Comparison of ENCODE assay signal across 1 cellular context in the genomic region with DNA sequence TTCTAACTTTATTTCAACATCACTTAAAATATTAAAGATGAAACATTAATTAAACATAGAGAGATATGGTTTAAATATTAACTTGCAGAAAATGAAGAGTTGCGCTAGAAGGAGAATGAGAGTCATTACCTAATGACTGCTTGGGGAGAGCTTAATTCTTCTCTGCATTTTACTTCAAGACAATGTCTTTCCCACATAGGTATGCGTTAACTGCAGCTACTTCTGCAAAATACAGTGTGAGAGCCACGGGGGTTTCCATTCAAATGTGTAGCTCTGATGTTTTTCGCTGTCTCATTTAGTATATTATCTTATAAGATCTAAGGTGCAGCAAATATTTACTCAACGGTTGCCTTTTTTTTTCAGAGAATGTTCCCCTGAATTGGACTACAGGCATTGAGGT.
TF ChIP-seq lines count a peak whose summit lies in the region.

No MANE protein-coding gene starts in this region.

TF ChIP-seq in WTC11, 78 proteins besides CTCF, POLR2A, EP300 and RAD21 (continued from another document):
- TF ChIP-seq, protein P1, sequence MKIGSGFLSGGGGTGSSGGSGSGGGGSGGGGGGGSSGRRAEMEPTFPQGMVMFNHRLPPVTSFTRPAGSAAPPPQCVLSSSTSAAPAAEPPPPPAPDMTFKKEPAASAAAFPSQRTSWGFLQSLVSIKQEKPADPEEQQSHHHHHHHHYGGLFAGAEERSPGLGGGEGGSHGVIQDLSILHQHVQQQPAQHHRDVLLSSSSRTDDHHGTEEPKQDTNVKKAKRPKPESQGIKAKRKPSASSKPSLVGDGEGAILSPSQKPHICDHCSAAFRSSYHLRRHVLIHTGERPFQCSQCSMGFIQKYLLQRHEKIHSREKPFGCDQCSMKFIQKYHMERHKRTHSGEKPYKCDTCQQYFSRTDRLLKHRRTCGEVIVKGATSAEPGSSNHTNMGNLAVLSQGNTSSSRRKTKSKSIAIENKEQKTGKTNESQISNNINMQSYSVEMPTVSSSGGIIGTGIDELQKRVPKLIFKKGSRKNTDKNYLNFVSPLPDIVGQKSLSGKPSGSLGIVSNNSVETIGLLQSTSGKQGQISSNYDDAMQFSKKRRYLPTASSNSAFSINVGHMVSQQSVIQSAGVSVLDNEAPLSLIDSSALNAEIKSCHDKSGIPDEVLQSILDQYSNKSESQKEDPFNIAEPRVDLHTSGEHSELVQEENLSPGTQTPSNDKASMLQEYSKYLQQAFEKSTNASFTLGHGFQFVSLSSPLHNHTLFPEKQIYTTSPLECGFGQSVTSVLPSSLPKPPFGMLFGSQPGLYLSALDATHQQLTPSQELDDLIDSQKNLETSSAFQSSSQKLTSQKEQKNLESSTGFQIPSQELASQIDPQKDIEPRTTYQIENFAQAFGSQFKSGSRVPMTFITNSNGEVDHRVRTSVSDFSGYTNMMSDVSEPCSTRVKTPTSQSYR (CRISPR knock-in tag; IDR thresholded peaks at IDR 0.05): no peak
- TF ChIP-seq ZBTB21 (CRISPR knock-in tag; IDR thresholded peaks at IDR 0.05; ENCODE audit: borderline replicate concordance) (no peak), SMAD3 (CRISPR knock-in tag; IDR thresholded peaks at IDR 0.05; ENCODE audit: borderline replicate concordance) (no peak), GABPB1 (CRISPR knock-in tag; IDR thresholded peaks at IDR 0.05) (no peak), GTF2I (CRISPR knock-in tag; conservative IDR thresholded peaks at IDR 0.05) (no peak), MYBL2 (CRISPR knock-in tag; IDR thresholded peaks at IDR 0.05) (no peak), TCF7 (CRISPR knock-in tag; IDR thresholded peaks at IDR 0.05; ENCODE audit: low read depth) (no peak), IRF2 (CRISPR knock-in tag; IDR thresholded peaks at IDR 0.05; ENCODE audit: borderline replicate concordance, low read depth) (no peak)
- TF ChIP-seq, protein P2, sequence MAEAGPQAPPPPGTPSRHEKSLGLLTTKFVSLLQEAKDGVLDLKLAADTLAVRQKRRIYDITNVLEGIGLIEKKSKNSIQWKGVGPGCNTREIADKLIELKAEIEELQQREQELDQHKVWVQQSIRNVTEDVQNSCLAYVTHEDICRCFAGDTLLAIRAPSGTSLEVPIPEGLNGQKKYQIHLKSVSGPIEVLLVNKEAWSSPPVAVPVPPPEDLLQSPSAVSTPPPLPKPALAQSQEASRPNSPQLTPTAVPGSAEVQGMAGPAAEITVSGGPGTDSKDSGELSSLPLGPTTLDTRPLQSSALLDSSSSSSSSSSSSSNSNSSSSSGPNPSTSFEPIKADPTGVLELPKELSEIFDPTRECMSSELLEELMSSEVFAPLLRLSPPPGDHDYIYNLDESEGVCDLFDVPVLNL (CRISPR knock-in tag; IDR thresholded peaks at IDR 0.05; ENCODE audit: borderline replicate concordance, low read depth): no peak
- TF ChIP-seq, protein P3, sequence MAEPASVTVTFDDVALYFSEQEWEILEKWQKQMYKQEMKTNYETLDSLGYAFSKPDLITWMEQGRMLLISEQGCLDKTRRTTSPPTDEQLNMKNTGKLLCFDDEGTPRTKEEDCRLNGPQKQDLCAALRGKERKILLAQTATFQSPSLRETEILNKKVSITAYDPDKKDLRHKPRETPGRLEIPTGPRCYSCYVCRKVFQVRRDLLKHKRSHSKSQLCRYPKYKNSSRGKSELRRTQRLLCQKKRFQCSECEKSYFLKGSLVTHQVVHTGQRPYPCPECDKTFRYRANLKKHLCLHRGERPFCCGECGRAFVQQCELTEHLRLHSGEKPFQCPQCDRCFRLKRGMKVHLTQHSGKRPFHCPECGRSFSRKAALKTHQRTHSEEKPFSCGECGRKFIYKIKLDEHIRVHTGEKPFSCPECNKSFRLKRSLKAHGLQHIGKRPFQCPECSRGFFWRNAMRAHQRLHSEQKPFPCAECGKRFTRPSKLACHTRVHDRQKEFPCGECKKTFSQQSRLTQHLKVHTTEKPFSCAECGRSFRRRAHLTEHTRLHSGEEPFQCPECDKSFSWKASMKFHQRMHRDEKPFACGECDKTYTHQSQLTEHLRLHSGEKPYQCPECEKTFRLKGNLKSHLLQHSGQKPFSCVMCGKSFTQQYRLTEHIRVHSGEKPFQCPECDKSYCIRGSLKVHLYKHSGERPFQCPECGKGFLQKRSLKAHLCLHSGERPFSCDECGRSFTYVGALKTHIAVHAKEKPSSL (CRISPR knock-in tag; conservative IDR thresholded peaks at IDR 0.05): no peak
- TF ChIP-seq, protein P4, sequence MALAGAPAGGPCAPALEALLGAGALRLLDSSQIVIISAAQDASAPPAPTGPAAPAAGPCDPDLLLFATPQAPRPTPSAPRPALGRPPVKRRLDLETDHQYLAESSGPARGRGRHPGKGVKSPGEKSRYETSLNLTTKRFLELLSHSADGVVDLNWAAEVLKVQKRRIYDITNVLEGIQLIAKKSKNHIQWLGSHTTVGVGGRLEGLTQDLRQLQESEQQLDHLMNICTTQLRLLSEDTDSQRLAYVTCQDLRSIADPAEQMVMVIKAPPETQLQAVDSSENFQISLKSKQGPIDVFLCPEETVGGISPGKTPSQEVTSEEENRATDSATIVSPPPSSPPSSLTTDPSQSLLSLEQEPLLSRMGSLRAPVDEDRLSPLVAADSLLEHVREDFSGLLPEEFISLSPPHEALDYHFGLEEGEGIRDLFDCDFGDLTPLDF (CRISPR knock-in tag; IDR thresholded peaks at IDR 0.05): no peak
- TF ChIP-seq, protein P5, sequence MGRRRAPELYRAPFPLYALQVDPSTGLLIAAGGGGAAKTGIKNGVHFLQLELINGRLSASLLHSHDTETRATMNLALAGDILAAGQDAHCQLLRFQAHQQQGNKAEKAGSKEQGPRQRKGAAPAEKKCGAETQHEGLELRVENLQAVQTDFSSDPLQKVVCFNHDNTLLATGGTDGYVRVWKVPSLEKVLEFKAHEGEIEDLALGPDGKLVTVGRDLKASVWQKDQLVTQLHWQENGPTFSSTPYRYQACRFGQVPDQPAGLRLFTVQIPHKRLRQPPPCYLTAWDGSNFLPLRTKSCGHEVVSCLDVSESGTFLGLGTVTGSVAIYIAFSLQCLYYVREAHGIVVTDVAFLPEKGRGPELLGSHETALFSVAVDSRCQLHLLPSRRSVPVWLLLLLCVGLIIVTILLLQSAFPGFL (CRISPR knock-in tag; IDR thresholded peaks at IDR 0.05; ENCODE audit: borderline replicate concordance): no peak
TF ChIP-seq in WTC11: peak in this region for 0.
